9 cellular contexts compared by ENCODE assay signal in the genomic region with DNA sequence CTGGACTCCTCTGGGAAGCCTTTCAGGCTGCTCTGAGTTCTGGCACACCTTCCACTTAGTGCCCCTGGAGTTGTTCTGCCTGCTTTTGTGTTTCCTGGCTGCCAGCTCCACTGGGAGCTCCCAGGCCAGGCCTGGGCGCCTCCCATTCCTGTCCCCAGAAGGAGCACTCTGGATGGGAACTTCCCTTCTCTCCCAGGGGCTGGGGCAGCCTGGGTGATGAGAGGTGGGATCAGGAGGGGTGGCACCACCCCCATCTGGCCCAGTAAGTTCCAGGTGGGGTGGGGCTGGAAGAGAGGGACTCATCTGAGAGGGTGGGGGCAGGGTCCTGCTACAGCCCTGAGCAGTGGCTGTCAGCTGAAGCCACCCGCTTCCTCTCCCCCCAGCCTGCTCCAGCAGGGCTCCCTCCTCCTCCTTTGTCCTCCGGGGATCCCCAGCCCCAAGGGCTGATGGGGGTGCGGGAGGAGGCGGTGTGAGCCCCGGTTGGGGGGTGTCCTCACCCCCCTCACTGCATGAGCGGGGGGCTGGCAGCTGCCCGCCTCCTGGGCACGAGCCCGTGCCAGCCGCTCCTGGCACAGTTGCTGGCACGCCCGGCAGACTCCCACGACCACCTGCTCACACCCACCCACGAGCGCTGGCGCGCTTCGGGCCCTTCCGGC. TPM values are rescaled to one million over a fixed set of nuclear protein-coding genes. Genes with fewer than 3 reads are reported as not detected.
A peak's percentile ranks its signal among the peaks of the same experiment; 100 is the strongest.
DNase-seq lines count a peak whose midpoint lies in the region; ATAC-seq and TF ChIP-seq lines count a peak whose summit lies in the region.
"Had no signal": no experiment of that assay in that cellular context is flagged by ENCODE, and none has a peak within 500 bp of the region (broad histone marks: within the 10 kb centered on the region; RNA-seq: fewer than 3 reads in every experiment).

No MANE protein-coding gene starts in this region.

- H3K9me3 Mint-ChIP-seq in nephron progenitor cell: no peaks in the 10 kb centered on the region

- TF ChIP-seq POLR2A in breast epithelium (IDR thresholded peaks at IDR 0.05): no peak

- in situ Hi-C loops in ACHN (cut with HindIII; ENCODE audit: low pct_ligation_motif_present, low pct_unique_long_range_greater_than_20kb, low sequenced_read_pairs): no loop called here

- peak overlapping the region; percentile 63 for H3K4me3 Mint-ChIP-seq in nephron progenitor cell

- peak overlapping the region; percentile 83 to 92 for H3K27ac ChIP-seq in breast epithelium
- H3K27ac ChIP-seq: SJSA1 had no signal

- H3K36me3 Mint-ChIP-seq in nephron progenitor cell (ENCODE audit: low read depth): no peaks in the 10 kb centered on the region

- DNase-seq in GM10266 (ENCODE audit: extremely low spot score) (peak; percentile 87), NCI-H2081 treated with DMSO at 0.1 percent for 48 hours (lab: John Stamatoyannopoulos, UW) (peak; percentile 81), breast epithelium (ENCODE audit: low spot score in 2 of 2) (peak in 1 of 2 donors; percentile 62), nephron progenitor cell (no peak), ACHN (no peak), A172 (ENCODE audit: low spot score) (no peak)
- DNase-seq in activated CD4-positive, CD25-positive, alpha-beta regulatory T cell treated with anti-CD3 and anti-CD28 coated beads, Interleukin-2, amount 50 U/mL, for 72 hours: no peak

- peak overlapping the region; percentile 32 to 77 (median 60) for H3K4me3 ChIP-seq in breast epithelium

- H3K36me3 ChIP-seq in breast epithelium: no peaks in the 10 kb centered on the region

- peaks cover 57% of the 10 kb centered on the region for H3K27me3 Mint-ChIP-seq in nephron progenitor cell (ENCODE audit: low read depth, poor library complexity)

- no peaks in the 10 kb centered on the region for H3K9me3 ChIP-seq in breast epithelium

- peaks cover 0 to 5% of the 10 kb centered on the region in 2 donors for H3K27me3 ChIP-seq in breast epithelium

- intact Hi-C loops in breast epithelium (cut with DNase I; ENCODE audit: low total_unique reads): no loop called here

- H3K4me1 ChIP-seq in breast epithelium: peaks cover 7 to 10% of the 10 kb centered on the region in 2 donors

- H3K27ac Mint-ChIP-seq in nephron progenitor cell: no peak overlapping the region

- no peak for ATAC-seq in HG02759 (IDR thresholded peaks at IDR 0.05; ENCODE audit: unreplicated experiment)

- H3K4me1 Mint-ChIP-seq in nephron progenitor cell: peaks cover 68% of the 10 kb centered on the region

- TF ChIP-seq CTCF in GM10266 (IDR thresholded peaks at IDR 0.05; ENCODE audit: control insufficient read depth, insufficient read depth, low read depth, missing control alignments) (no peak), breast epithelium (IDR thresholded peaks at IDR 0.05) (no peak), nephron progenitor cell (IDR thresholded peaks at IDR 0.05) (no peak)

RNA-seq across cellular contexts. Expression of gene FOXO6, which starts 4.7 kb away (rescaled TPM):
- total RNA-seq in breast epithelium: 1 to 10 TPM in 1 of 3 donors, under 1 TPM in 1, not detected in 1; 0.98 to 1.3 TPM
- 0.47 and 1.0 TPM in 2 replicates for total RNA-seq in A172 (2014; rRNA removed; shearing (Covaris generic))

Comparison
In these comparisons a context has a peak if more than half of its experiments do, and no peak if none do; other contexts are left out.
1. DNase-seq: peak in GM10266 (single experiment) and NCI-H2081 treated with DMSO at 0.1 percent for 48 hours (single experiment); none in nephron progenitor cell (single experiment), activated CD4-positive, CD25-positive, alpha-beta regulatory T cell treated with anti-CD3 and anti-CD28 coated beads, Interleukin-2, amount 50 U/mL, for 72 hours (single experiment), ACHN (single experiment) and A172 (single experiment).